32 cellular contexts compared by ENCODE assay signal in genomic region chr5:151414536-151414935, GRCh38.
"Had no signal": no experiment of that assay in that cellular context is flagged by ENCODE, and none has a peak within 500 bp of the region (broad histone marks: within the 10 kb centered on the region; RNA-seq: fewer than 3 reads in every experiment).

No MANE protein-coding gene starts in this region.

- H3K27ac ChIP-seq: ascending aorta, breast epithelium, cardiac muscle cell, coronary artery, heart left ventricle had no signal

- H3K36me3 ChIP-seq: ascending aorta, breast epithelium, cardiac muscle cell, heart left ventricle had no signal

- H3K4me3 ChIP-seq: ascending aorta, breast epithelium, cardiac muscle cell, coronary artery, dorsolateral prefrontal cortex, heart left ventricle had no signal

- H3K9me3 Mint-ChIP-seq: central memory CD8-positive, alpha-beta T cell had no signal

- H3K27ac Mint-ChIP-seq: activated CD4-positive, alpha-beta memory T cell treated with anti-CD3 and anti-CD28 coated beads, Interleukin-2, amount 10 ng/mL, durations not matched to agents 7 days and 5 days; activated CD4-positive, alpha-beta T cell treated with anti-CD3 and anti-CD28 coated beads for 36 hours; activated CD4-positive, alpha-beta T cell treated with anti-CD3 and anti-CD28 coated beads, Interleukin-2, amount 10 ng/mL, durations not matched to agents 24 days and 14 days; activated naive CD4-positive, alpha-beta T cell treated with anti-CD3 and anti-CD28 coated beads, Interleukin-2, amount 10 ng/mL, durations not matched to agents 7 days and 5 days; activated naive CD4-positive, alpha-beta T cell treated with anti-CD3 and anti-CD28 coated beads, Interleukin-2, amount 50 U/mL, for 72 hours; activated naive CD8-positive, alpha-beta T cell treated with anti-CD3 and anti-CD28 coated beads, Interleukin-2, amount 10 ng/mL, durations not matched to agents 7 days and 5 days; activated T-cell treated with anti-CD3 and anti-CD28 coated beads, Interleukin-2, amount 50 U/mL, for 24 hours; activated T-cell treated with anti-CD3 and anti-CD28 coated beads, Interleukin-2, amount 50 U/mL, for 72 hours; brain; dendritic cell treated with granulocyte-macrophage colony-stimulating factor and Interleukin-4, amounts not matched to agents 40 ng/mL and 50 ng/mL, for 4 days; endodermal cell; T-helper 17 cell; T-helper 2 cell treated with Interferon-gamma antibody and Interleukin-4, amounts not matched to agents 5 μg/mL and 100 μg/mL, for 36 hours had no signal

- H3K36me3 Mint-ChIP-seq: activated naive CD8-positive, alpha-beta T cell treated with anti-CD3 and anti-CD28 coated beads, Interleukin-2, amount 10 ng/mL, durations not matched to agents 7 days and 5 days; brain had no signal

- H3K4me3 Mint-ChIP-seq: activated CD4-positive, alpha-beta memory T cell treated with anti-CD3 and anti-CD28 coated beads, Interleukin-2, amount 10 ng/mL, durations not matched to agents 7 days and 5 days; activated CD4-positive, alpha-beta T cell treated with anti-CD3 and anti-CD28 coated beads for 36 hours; activated CD4-positive, alpha-beta T cell treated with anti-CD3 and anti-CD28 coated beads, Interleukin-2, amount 10 ng/mL, durations not matched to agents 24 days and 14 days; activated naive CD4-positive, alpha-beta T cell treated with anti-CD3 and anti-CD28 coated beads, Interleukin-2, amount 10 ng/mL, durations not matched to agents 7 days and 5 days; activated naive CD8-positive, alpha-beta T cell treated with anti-CD3 and anti-CD28 coated beads, Interleukin-2, amount 10 ng/mL, durations not matched to agents 7 days and 5 days; activated T-cell treated with anti-CD3 and anti-CD28 coated beads, Interleukin-2, amount 50 U/mL, for 24 hours; activated T-cell treated with anti-CD3 and anti-CD28 coated beads, Interleukin-2, amount 50 U/mL, for 72 hours; brain; central memory CD8-positive, alpha-beta T cell; dendritic cell treated with granulocyte-macrophage colony-stimulating factor and Interleukin-4, amounts not matched to agents 40 ng/mL and 50 ng/mL, for 4 days; endodermal cell; T-helper 17 cell; T-helper 2 cell treated with Interferon-gamma antibody and Interleukin-4, amounts not matched to agents 5 μg/mL and 100 μg/mL, for 36 hours had no signal

- DNase-seq: activated CD4-positive, alpha-beta memory T cell treated with anti-CD3 and anti-CD28 coated beads, Interleukin-2, amount 10 ng/mL, durations not matched to agents 7 days and 5 days; activated CD4-positive, alpha-beta T cell treated with anti-CD3 and anti-CD28 coated beads for 36 hours; activated CD4-positive, alpha-beta T cell treated with anti-CD3 and anti-CD28 coated beads, Interleukin-2, amount 10 ng/mL, durations not matched to agents 24 days and 14 days; activated CD4-positive, CD25-positive, alpha-beta regulatory T cell; activated CD4-positive, CD25-positive, alpha-beta regulatory T cell treated with anti-CD3 and anti-CD28 coated beads, Interleukin-2, amount 50 U/mL, for 72 hours; activated CD8-positive, alpha-beta memory T cell treated with anti-CD3 and anti-CD28 coated beads, Interleukin-2, amount 50 U/mL, for 48 hours; activated gamma-delta T cell; activated naive CD4-positive, alpha-beta T cell; activated naive CD4-positive, alpha-beta T cell treated with anti-CD3 and anti-CD28 coated beads, Interleukin-2, amount 10 ng/mL, durations not matched to agents 7 days and 5 days; activated naive CD8-positive, alpha-beta T cell treated with anti-CD3 and anti-CD28 coated beads, Interleukin-2, amount 10 ng/mL, durations not matched to agents 7 days and 5 days; activated T-cell treated with anti-CD3 and anti-CD28 coated beads for 4 hours; activated T-cell treated with anti-CD3 and anti-CD28 coated beads, Interleukin-2, amount 50 U/mL, for 24 hours; activated T-cell treated with anti-CD3 and anti-CD28 coated beads, Interleukin-2, amount 50 U/mL, for 72 hours; effector memory CD4-positive, alpha-beta T cell; endodermal cell; foreskin fibroblast; glutamatergic neuron; heart left ventricle; T-helper 1 cell; T-helper 17 cell; T1000 had no signal

- ATAC-seq: activated CD4-positive, alpha-beta T cell treated with anti-CD3 and anti-CD28 coated beads for 36 hours; activated naive CD4-positive, alpha-beta T cell treated with anti-CD3 and anti-CD28 coated beads, Interleukin-2, amount 50 U/mL, for 72 hours; activated T-cell treated with anti-CD3 and anti-CD28 coated beads, Interleukin-2, amount 50 U/mL, for 72 hours; esophagus mucosa; heart left ventricle; T-helper 17 cell had no signal

- H3K27me3 ChIP-seq: ascending aorta, breast epithelium, cardiac muscle cell had no signal

- H3K4me1 ChIP-seq: ascending aorta, breast epithelium had no signal

- H3K4me1 Mint-ChIP-seq: activated CD4-positive, alpha-beta memory T cell treated with anti-CD3 and anti-CD28 coated beads, Interleukin-2, amount 10 ng/mL, durations not matched to agents 7 days and 5 days; activated CD4-positive, alpha-beta T cell treated with anti-CD3 and anti-CD28 coated beads for 36 hours; activated CD4-positive, alpha-beta T cell treated with anti-CD3 and anti-CD28 coated beads, Interleukin-2, amount 10 ng/mL, durations not matched to agents 24 days and 14 days; activated naive CD4-positive, alpha-beta T cell treated with anti-CD3 and anti-CD28 coated beads, Interleukin-2, amount 10 ng/mL, durations not matched to agents 7 days and 5 days; activated naive CD8-positive, alpha-beta T cell treated with anti-CD3 and anti-CD28 coated beads, Interleukin-2, amount 10 ng/mL, durations not matched to agents 7 days and 5 days; brain; central memory CD8-positive, alpha-beta T cell; endodermal cell; T-helper 17 cell had no signal
